Comparison of ENCODE assay signal across 2 cellular contexts in the genomic region with DNA sequence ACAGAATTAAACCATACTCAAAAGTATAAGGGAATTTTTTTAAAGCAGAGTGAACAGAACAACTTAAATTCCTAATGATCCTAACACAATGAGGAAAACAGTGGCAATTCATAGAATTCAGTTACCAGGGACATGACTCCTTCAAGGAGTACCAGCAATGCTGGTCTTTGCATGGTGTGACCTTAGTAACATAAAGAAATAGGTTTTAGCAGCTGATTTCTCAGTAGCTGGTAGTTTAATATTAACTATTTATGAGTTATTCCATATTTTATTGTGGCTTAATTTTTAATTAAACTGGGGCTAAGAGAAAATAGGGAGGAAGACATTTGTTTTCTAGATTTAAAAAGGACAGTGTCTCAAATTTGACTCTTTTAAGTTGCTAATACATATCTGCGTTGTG.
TF ChIP-seq lines count a peak whose summit lies in the region.

No MANE protein-coding gene starts in this region.

TF ChIP-seq in WTC11, 78 proteins besides CTCF, POLR2A, EP300 and RAD21:
- TF ChIP-seq FOXJ3 (CRISPR knock-in tag; IDR thresholded peaks at IDR 0.05; ENCODE audit: borderline replicate concordance) = no peak

TF ChIP-seq in SK-N-SH, 30 proteins besides CTCF, POLR2A, EP300 and RAD21 (continued from another document):
- TF ChIP-seq NRF1 (IDR thresholded peaks at IDR 0.05; ENCODE audit: low read depth, low read length) (no peak), POLR2AphosphoS5 (IDR thresholded peaks at IDR 0.05; ENCODE audit: low read depth, low read length) (no peak), NFIC (IDR thresholded peaks at IDR 0.05; ENCODE audit: borderline replicate concordance) (no peak), GABPA (IDR thresholded peaks at IDR 0.05; ENCODE audit: low read depth) (no peak)
- TF ChIP-seq, protein P1, sequence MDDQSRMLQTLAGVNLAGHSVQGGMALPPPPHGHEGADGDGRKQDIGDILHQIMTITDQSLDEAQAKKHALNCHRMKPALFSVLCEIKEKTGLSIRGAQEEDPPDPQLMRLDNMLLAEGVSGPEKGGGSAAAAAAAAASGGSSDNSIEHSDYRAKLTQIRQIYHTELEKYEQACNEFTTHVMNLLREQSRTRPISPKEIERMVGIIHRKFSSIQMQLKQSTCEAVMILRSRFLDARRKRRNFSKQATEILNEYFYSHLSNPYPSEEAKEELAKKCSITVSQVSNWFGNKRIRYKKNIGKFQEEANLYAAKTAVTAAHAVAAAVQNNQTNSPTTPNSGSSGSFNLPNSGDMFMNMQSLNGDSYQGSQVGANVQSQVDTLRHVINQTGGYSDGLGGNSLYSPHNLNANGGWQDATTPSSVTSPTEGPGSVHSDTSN (IDR thresholded peaks at IDR 0.05) = no peak
